ENCODE assay signal across 18 cellular contexts in genomic region chr20:9293145-9293544, GRCh38.
DNase-seq lines count a peak whose midpoint lies in the region; ATAC-seq, FAIRE-seq and TF ChIP-seq lines count a peak whose summit lies in the region.
"Had no signal": no experiment of that assay in that cellular context is flagged by ENCODE, and none has a peak within 500 bp of the region (broad histone marks: within the 10 kb centered on the region; RNA-seq: fewer than 3 reads in every experiment).

No MANE protein-coding gene starts in this region.

- H4K20me1 ChIP-seq in astrocyte (ENCODE audit: insufficient read depth, low read length) = no peaks in the 10 kb centered on the region

- ATAC-seq in A549 = no peak
- ATAC-seq: GM23338, HCT116 had no signal

- H3K9ac ChIP-seq in astrocyte (ENCODE audit: low read length) = no peak overlapping the region

- H3K9me3 ChIP-seq in A549 (no peaks in the 10 kb centered on the region), astrocyte (ENCODE audit: insufficient read depth, low read depth, low read length) (no peaks in the 10 kb centered on the region)
- H3K9me3 ChIP-seq: Caco-2 had no signal

- H3K4me1 Mint-ChIP-seq in HFFc6 (ENCODE audit: low read depth) (peaks cover 55% of the 10 kb centered on the region), astrocyte (ENCODE audit: low read depth, unreplicated experiment) (peaks cover 21% of the 10 kb centered on the region), neural crest cell (peaks cover 55% of the 10 kb centered on the region)
- H3K4me1 Mint-ChIP-seq: GM23338 had no signal

- TF ChIP-seq EP300 in A549 (IDR thresholded peaks at IDR 0.05) = no peak

- peaks cover 15% of the 10 kb centered on the region for H3K36me3 Mint-ChIP-seq in HFFc6 (ENCODE audit: low read depth)
- peaks cover 5% of the 10 kb centered on the region for H3K36me3 Mint-ChIP-seq in astrocyte (ENCODE audit: low read depth, unreplicated experiment)
- H3K36me3 Mint-ChIP-seq in neural crest cell (ENCODE audit: low read depth) = peaks cover 19% of the 10 kb centered on the region

- H3K27ac Mint-ChIP-seq in HFFc6 (peak overlapping the region; percentile 56; the same call in 1 of the 2 replicates), astrocyte (ENCODE audit: unreplicated experiment) (peak overlapping the region; percentile 50), neural crest cell (ENCODE audit: unreplicated experiment) (no peak overlapping the region)
- H3K27ac Mint-ChIP-seq: CD4-positive, alpha-beta T cell; GM23338 had no signal

- no peaks in the 10 kb centered on the region for H3K27me3 ChIP-seq in astrocyte (ENCODE audit: insufficient read depth, low read length)

- DNase-seq in A549 (ENCODE audit: low read depth in 1 of 2, low spot score in 1 of 2) (no peak), HFFc6 (no peak), astrocyte (ENCODE audit: low read depth) (no peak), neural crest cell (ENCODE audit: low read depth, low spot score) (no peak), HuH-7.5 (ENCODE audit: low spot score) (no peak), SK-N-DZ (ENCODE audit: low spot score) (no peak)
- DNase-seq: ACHN; Caco-2; CD4-positive, alpha-beta T cell; H7; KG1 had no signal

- H3K4me1 ChIP-seq in A549 (peaks cover 40% of the 10 kb centered on the region), astrocyte (ENCODE audit: insufficient read depth, low read length) (no peaks in the 10 kb centered on the region)
- H3K4me1 ChIP-seq: Caco-2 had no signal

- no peak overlapping the region for H3K4me3 Mint-ChIP-seq in HFFc6
- no peak overlapping the region for H3K4me3 Mint-ChIP-seq in astrocyte (ENCODE audit: unreplicated experiment)
- H3K4me3 Mint-ChIP-seq in neural crest cell = peak overlapping the region; percentile 24
- H3K4me3 Mint-ChIP-seq: CD4-positive, alpha-beta T cell; GM23338 had no signal

- POLR2A ChIA-PET in A549 (lab: Yijun Ruan, JAX) = no interaction called here

- H3K36me3 ChIP-seq in astrocyte (ENCODE audit: insufficient read depth, low read length) = no peaks in the 10 kb centered on the region

- WGBS in A549 (ENCODE audit: missing lambda C conversion rate) = 85% methylated on average over 2 of the region's 2 CpGs

- TF ChIP-seq POLR2A in A549 (IDR thresholded peaks at IDR 0.05; ENCODE audit: low read length) = no peak

- peak overlapping the region; percentile 61 to 70 for H3K27ac ChIP-seq in A549
- H3K27ac ChIP-seq in astrocyte (ENCODE audit: low read depth, low read length) = no peak overlapping the region
- H3K27ac ChIP-seq: C4-2B had no signal

- peak; percentile 46 for FAIRE-seq in A549 (lab: Jason Lieb, UNC)
- no peak for FAIRE-seq in astrocyte (lab: Jason Lieb, UNC)
- FAIRE-seq: D721Med, G401.6, GM12892, GM18507 had no signal

- no peak for TF ChIP-seq RAD21 in A549 (conservative IDR thresholded peaks at IDR 0.05 in 1 of 2, IDR thresholded peaks at IDR 0.05 in 1 of 2)

- no peak overlapping the region for H2AFZ ChIP-seq in astrocyte (ENCODE audit: low read depth, low read length)
- H2AFZ ChIP-seq: GM23338 had no signal

- H3K9me3 Mint-ChIP-seq in HFFc6 (no peaks in the 10 kb centered on the region), astrocyte (ENCODE audit: unreplicated experiment) (no peaks in the 10 kb centered on the region), neural crest cell (peaks cover 6% of the 10 kb centered on the region)
- H3K9me3 Mint-ChIP-seq: CD4-positive, alpha-beta T cell; GM23338 had no signal

- CTCF ChIA-PET in A549 (lab: Yijun Ruan, JAX) = interaction anchor here (0.7 to 2.0 kb wide), 3 partner anchors 15 to 533 kb away, joined by 3 to 7 read pairs (median 4); no protein-coding TSS in a partner anchor

- no peak for TF ChIP-seq CTCF in A549 (IDR thresholded peaks at IDR 0.05)
- no peak for TF ChIP-seq CTCF in HFFc6 (IDR thresholded peaks at IDR 0.05)
- TF ChIP-seq CTCF in astrocyte (IDR thresholded peaks at IDR 0.05; ENCODE audit: insufficient read depth, low read depth, low read length) = no peak
- no peak for TF ChIP-seq CTCF in neural crest cell (conservative IDR thresholded peaks at IDR 0.05)

- H3K79me2 ChIP-seq in astrocyte (ENCODE audit: insufficient read depth, low read length) = no peaks in the 10 kb centered on the region

- H3K4me2 ChIP-seq in A549 = peak overlapping the region; percentile 70
- H3K4me2 ChIP-seq in astrocyte (ENCODE audit: low read length) = no peak overlapping the region
- H3K4me2 ChIP-seq: GM23338 had no signal

- H3K27me3 Mint-ChIP-seq in HFFc6 (ENCODE audit: insufficient read depth) (peaks cover 7% of the 10 kb centered on the region), astrocyte (ENCODE audit: low read depth, unreplicated experiment) (no peaks in the 10 kb centered on the region), neural crest cell (ENCODE audit: low read depth) (no peaks in the 10 kb centered on the region)
- H3K27me3 Mint-ChIP-seq: CD4-positive, alpha-beta T cell had no signal

- H3K4me3 ChIP-seq in A549 = no peak overlapping the region
- H3K4me3 ChIP-seq in astrocyte (ENCODE audit: insufficient read depth, low read depth, low read length) = no peak overlapping the region
- H3K4me3 ChIP-seq: GM23338 had no signal

TF ChIP-seq in A549, 52 proteins besides CTCF, POLR2A, EP300 and RAD21 (continues in another document):
- TF ChIP-seq KDM1A (IDR thresholded peaks at IDR 0.05; ENCODE audit: low read depth) (no peak), MAZ (IDR thresholded peaks at IDR 0.05; ENCODE audit: borderline replicate concordance, low read depth, low read length) (no peak), SMC3 (IDR thresholded peaks at IDR 0.05) (no peak), REST (IDR thresholded peaks at IDR 0.05) (no peak), NFE2L2 (conservative IDR thresholded peaks at IDR 0.05; ENCODE audit: low read length) (no peak), FOSB (CRISPR knock-in tag; IDR thresholded peaks at IDR 0.05) (no peak), JUNB (IDR thresholded peaks at IDR 0.05) (no peak), TP53 (CRISPR knock-in tag; IDR thresholded peaks at IDR 0.05) (no peak), ESRRA (IDR thresholded peaks at IDR 0.05; ENCODE audit: borderline replicate concordance, low read length) (no peak), TFCP2L1 (CRISPR knock-in tag; IDR thresholded peaks at IDR 0.05) (no peak), GATA3 (IDR thresholded peaks at IDR 0.05; ENCODE audit: borderline replicate concordance) (no peak), HEYL (CRISPR knock-in tag; IDR thresholded peaks at IDR 0.05) (no peak), KDM5A (IDR thresholded peaks at IDR 0.05) (no peak), HOXB5 (CRISPR knock-in tag; IDR thresholded peaks at IDR 0.05) (no peak), EHMT2 (IDR thresholded peaks at IDR 0.05; ENCODE audit: low read depth) (no peak)
- TF ChIP-seq, protein P1, sequence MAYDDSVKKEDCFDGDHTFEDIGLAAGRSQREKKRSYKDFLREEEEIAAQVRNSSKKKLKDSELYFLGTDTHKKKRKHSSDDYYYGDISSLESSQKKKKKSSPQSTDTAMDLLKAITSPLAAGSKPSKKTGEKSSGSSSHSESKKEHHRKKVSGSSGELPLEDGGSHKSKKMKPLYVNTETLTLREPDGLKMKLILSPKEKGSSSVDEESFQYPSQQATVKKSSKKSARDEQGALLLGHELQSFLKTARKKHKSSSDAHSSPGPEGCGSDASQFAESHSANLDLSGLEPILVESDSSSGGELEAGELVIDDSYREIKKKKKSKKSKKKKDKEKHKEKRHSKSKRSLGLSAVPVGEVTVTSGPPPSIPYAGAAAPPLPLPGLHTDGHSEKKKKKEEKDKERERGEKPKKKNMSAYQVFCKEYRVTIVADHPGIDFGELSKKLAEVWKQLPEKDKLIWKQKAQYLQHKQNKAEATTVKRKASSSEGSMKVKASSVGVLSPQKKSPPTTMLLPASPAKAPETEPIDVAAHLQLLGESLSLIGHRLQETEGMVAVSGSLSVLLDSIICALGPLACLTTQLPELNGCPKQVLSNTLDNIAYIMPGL (CRISPR knock-in tag; IDR thresholded peaks at IDR 0.05; ENCODE audit: borderline replicate concordance) = no peak
- TF ChIP-seq, protein P2, sequence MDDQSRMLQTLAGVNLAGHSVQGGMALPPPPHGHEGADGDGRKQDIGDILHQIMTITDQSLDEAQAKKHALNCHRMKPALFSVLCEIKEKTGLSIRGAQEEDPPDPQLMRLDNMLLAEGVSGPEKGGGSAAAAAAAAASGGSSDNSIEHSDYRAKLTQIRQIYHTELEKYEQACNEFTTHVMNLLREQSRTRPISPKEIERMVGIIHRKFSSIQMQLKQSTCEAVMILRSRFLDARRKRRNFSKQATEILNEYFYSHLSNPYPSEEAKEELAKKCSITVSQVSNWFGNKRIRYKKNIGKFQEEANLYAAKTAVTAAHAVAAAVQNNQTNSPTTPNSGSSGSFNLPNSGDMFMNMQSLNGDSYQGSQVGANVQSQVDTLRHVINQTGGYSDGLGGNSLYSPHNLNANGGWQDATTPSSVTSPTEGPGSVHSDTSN (IDR thresholded peaks at IDR 0.05) = no peak
- TF ChIP-seq, protein P3, sequence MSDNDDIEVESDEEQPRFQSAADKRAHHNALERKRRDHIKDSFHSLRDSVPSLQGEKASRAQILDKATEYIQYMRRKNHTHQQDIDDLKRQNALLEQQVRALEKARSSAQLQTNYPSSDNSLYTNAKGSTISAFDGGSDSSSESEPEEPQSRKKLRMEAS (IDR thresholded peaks at IDR 0.05) = no peak
